ENCODE assay signal across 8 cellular contexts in the genomic region with DNA sequence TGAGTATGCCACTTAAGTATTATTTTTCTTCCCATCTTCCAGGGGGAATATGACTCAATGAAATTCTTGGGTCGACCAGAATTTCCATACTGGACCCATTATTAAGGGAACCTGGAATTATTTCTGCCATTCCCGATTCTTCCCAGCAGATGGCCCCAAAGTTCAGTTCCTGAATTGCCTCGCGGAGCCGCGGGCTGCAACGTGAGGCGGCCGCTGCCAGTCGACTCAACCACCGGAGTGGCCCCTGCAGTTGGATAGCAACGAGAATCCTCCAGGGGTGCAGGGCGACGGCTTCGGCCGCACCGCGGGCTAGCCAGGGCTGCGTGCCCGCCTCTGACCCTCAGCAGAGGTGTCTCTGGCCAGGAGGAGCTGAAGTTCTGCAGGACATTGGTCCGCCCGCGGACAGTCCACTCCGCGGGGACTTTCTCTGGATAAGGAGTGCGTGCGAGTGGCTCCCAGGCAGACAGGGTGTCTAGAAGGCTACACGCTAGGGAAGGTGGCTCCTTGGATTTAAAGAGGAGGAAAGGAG. TPM values are rescaled to one million over a fixed set of nuclear protein-coding genes. Genes with fewer than 3 reads are reported as not detected.
DNase-seq lines count a peak whose midpoint lies in the region; ATAC-seq and TF ChIP-seq lines count a peak whose summit lies in the region.

No MANE protein-coding gene starts in this region.

- POLR2A ChIA-PET in CD4-positive, alpha-beta memory T cell (lab: Charles Lee; ENCODE audit: partially characterized antibody), result interaction anchor here (1.1 to 2.2 kb wide), 8 partner anchors 12 to 266 kb away, joined by 3 to 20 read pairs (median 6); partner anchors contain the start of genes CEP128 and GTF2A1
- POLR2A ChIA-PET in HEK293 (lab: Yijun Ruan, JAX), result no interaction called here

- H3K36me3 ChIP-seq in CD4-positive, alpha-beta memory T cell (ENCODE audit: insufficient read depth, low read length), result no peaks in the 10 kb centered on the region
- H3K36me3 ChIP-seq in HEK293 (ENCODE audit: control insufficient read depth in 2 of 2, insufficient read depth in 1 of 2, low read length in 2 of 2) (no peaks in the 10 kb centered on the region), kidney epithelial cell (ENCODE audit: control insufficient read depth, insufficient read depth, low read length) (no peaks in the 10 kb centered on the region)

- peak overlapping the region; percentile 77 to 96 (median 88) for H3K4me3 Mint-ChIP-seq in CD4-positive, alpha-beta memory T cell
- peak overlapping the region; percentile 82 for H3K4me3 Mint-ChIP-seq in chondrocyte (ENCODE audit: unreplicated experiment)

- no peaks in the 10 kb centered on the region for H3K27me3 ChIP-seq in CD4-positive, alpha-beta memory T cell (ENCODE audit: insufficient read depth, low read length)
- peaks cover 6% of the 10 kb centered on the region for H3K27me3 ChIP-seq in kidney epithelial cell (ENCODE audit: control insufficient read depth, insufficient read depth, low read length)

- intact Hi-C loops in CD4-positive, alpha-beta memory T cell (cut with micrococcal nuclease), result loop anchor here (1.0 to 2.0 kb wide), 5 partner anchors 32 to 510 kb away; no protein-coding TSS in a partner anchor

- H3K36me3 Mint-ChIP-seq in CD4-positive, alpha-beta memory T cell, result peaks cover 3 to 4% of the 10 kb centered on the region in 2 donors
- no peaks in the 10 kb centered on the region for H3K36me3 Mint-ChIP-seq in chondrocyte (ENCODE audit: low read depth)

- H3K27me3 Mint-ChIP-seq in CD4-positive, alpha-beta memory T cell, result no peaks in the 10 kb centered on the region
- peaks cover 54% of the 10 kb centered on the region for H3K27me3 Mint-ChIP-seq in chondrocyte (ENCODE audit: low read depth)

- peak; percentile 65 to 77 (median 72) for DNase-seq in CD4-positive, alpha-beta memory T cell
- DNase-seq in NCI-H2171 treated with DMSO at 0.1 percent for 48 hours (lab: John Stamatoyannopoulos, UW) (peak; percentile 78), chondrocyte (ENCODE audit: low spot score) (no peak), kidney epithelial cell (ENCODE audit: low read depth) (no peak)
- peak; percentile 58 for DNase-seq in activated CD4-positive, alpha-beta T cell treated with anti-CD3 and anti-CD28 coated beads for 1 hour
- DNase-seq in stimulated activated CD4-positive, alpha-beta T cell treated with anti-CD3 and anti-CD28 coated beads, Interleukin-12 subunit alpha, Interleukin-12 subunit beta, amount 100 ng/mL, for 4 hours, result peak; percentile 68

- H3K27ac ChIP-seq in CD4-positive, alpha-beta memory T cell (ENCODE audit: low read depth, low read length), result no peak overlapping the region
- no peak overlapping the region; the same call in 1 of the 2 replicates for H3K27ac ChIP-seq in HEK293 (ENCODE audit: extremely low read depth, low read depth, low read length)

- TF ChIP-seq CTCF in HEK293 (tag by site-specific recombination; IDR thresholded peaks at IDR 0.05), result peak; percentile 60
- TF ChIP-seq CTCF in chondrocyte (IDR thresholded peaks at IDR 0.05), result peak; percentile 94
- TF ChIP-seq CTCF in kidney epithelial cell (IDR thresholded peaks at IDR 0.05; ENCODE audit: insufficient read depth, low read length, poor library complexity, severe bottlenecking), result peak; percentile 74

- peaks cover 0 to 2% (median 0%) of the 10 kb centered on the region in 8 donors for H3K9me3 Mint-ChIP-seq in CD4-positive, alpha-beta memory T cell
- no peaks in the 10 kb centered on the region for H3K9me3 Mint-ChIP-seq in chondrocyte (ENCODE audit: low read depth)

- peaks cover 35% of the 10 kb centered on the region for H3K4me1 ChIP-seq in CD4-positive, alpha-beta memory T cell (ENCODE audit: insufficient read depth, low read length)
- no peaks in the 10 kb centered on the region for H3K4me1 ChIP-seq in HEK293 (ENCODE audit: control insufficient read depth, insufficient read depth, low read length)

- no peaks in the 10 kb centered on the region for H3K9me3 ChIP-seq in CD4-positive, alpha-beta memory T cell (ENCODE audit: control insufficient read depth in 1 of 2, low read length in 2 of 2)
- H3K9me3 ChIP-seq in HEK293 (ENCODE audit: control insufficient read depth, insufficient read depth, low read depth, low read length), result no peaks in the 10 kb centered on the region

- H3K4me1 Mint-ChIP-seq in CD4-positive, alpha-beta memory T cell, result peaks cover 27 to 41% (median 33%) of the 10 kb centered on the region in 4 donors
- H3K4me1 Mint-ChIP-seq in chondrocyte (ENCODE audit: low read depth), result peaks cover 11% of the 10 kb centered on the region

- peak overlapping the region; percentile 12 to 72 (median 60) for H3K27ac Mint-ChIP-seq in CD4-positive, alpha-beta memory T cell
- no peak overlapping the region for H3K27ac Mint-ChIP-seq in chondrocyte (ENCODE audit: unreplicated experiment)

- ATAC-seq in HG02623 (IDR thresholded peaks at IDR 0.05; ENCODE audit: unreplicated experiment), result no peak

- H3K4me3 ChIP-seq in CD4-positive, alpha-beta memory T cell (ENCODE audit: low read length in 2 of 2), result peak overlapping the region; percentile 72 to 92
- H3K4me3 ChIP-seq in HEK293 (ENCODE audit: low read depth, low read length) (peak overlapping the region; percentile 55), kidney epithelial cell (ENCODE audit: low read depth, low read length) (peak overlapping the region; percentile 44)

- CTCF ChIA-PET in CD4-positive, alpha-beta memory T cell (lab: Charles Lee; ENCODE audit: partially characterized antibody), result interaction anchor here (0.9 to 11.6 kb wide), 18 partner anchors 12 to 566 kb away, joined by 3 to 285 read pairs (median 6); partner anchors contain the start of gene CEP128
- CTCF ChIA-PET in HEK293 (lab: Yijun Ruan, JAX), result interaction anchor here (0.5 to 5.3 kb wide), 14 partner anchors 8 to 510 kb away, joined by 3 to 41 read pairs (median 4); partner anchors contain the start of gene CEP128

TF ChIP-seq in HEK293, 187 proteins besides CTCF, POLR2A, EP300 and RAD21 (continues in another document):
- TF ChIP-seq GFI1B (tag by site-specific recombination; IDR thresholded peaks at IDR 0.05) (no peak), ZEB2 (tag by site-specific recombination; IDR thresholded peaks at IDR 0.05) (no peak), ZNF354C (tag by site-specific recombination; IDR thresholded peaks at IDR 0.05; ENCODE audit: borderline replicate concordance, low read depth) (no peak), ZNF114 (tag by site-specific recombination; IDR thresholded peaks at IDR 0.05) (no peak), ZSCAN18 (tag by site-specific recombination; IDR thresholded peaks at IDR 0.05) (no peak)
- TF ChIP-seq, protein P1, sequence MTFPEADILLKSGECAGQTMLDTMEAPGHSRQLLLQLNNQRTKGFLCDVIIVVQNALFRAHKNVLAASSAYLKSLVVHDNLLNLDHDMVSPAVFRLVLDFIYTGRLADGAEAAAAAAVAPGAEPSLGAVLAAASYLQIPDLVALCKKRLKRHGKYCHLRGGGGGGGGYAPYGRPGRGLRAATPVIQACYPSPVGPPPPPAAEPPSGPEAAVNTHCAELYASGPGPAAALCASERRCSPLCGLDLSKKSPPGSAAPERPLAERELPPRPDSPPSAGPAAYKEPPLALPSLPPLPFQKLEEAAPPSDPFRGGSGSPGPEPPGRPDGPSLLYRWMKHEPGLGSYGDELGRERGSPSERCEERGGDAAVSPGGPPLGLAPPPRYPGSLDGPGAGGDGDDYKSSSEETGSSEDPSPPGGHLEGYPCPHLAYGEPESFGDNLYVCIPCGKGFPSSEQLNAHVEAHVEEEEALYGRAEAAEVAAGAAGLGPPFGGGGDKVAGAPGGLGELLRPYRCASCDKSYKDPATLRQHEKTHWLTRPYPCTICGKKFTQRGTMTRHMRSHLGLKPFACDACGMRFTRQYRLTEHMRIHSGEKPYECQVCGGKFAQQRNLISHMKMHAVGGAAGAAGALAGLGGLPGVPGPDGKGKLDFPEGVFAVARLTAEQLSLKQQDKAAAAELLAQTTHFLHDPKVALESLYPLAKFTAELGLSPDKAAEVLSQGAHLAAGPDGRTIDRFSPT (tag by site-specific recombination; IDR thresholded peaks at IDR 0.05), result no peak

RNA-seq across cellular contexts. Expression of gene TSHR, which starts 0.6 kb away (rescaled TPM):
- under 1 TPM; 0.30 to 0.84 TPM for total RNA-seq in CD4-positive, alpha-beta memory T cell
- under 1 TPM in 1 of 2 donors, not detected in 1; 0.09 TPM for polyA plus RNA-seq in CD4-positive, alpha-beta memory T cell
- total RNA-seq in chondrocyte (0.51 TPM in 1 of 3 replicates, not detected in the others), kidney epithelial cell (not detected in 2 replicates)

RNA-seq across cellular contexts. Expression of gene CEP128, which starts 13.3 kb away (rescaled TPM):
- total RNA-seq in CD4-positive, alpha-beta memory T cell, result 10 to 100 TPM; 20.1 to 21.6 TPM
- polyA plus RNA-seq in CD4-positive, alpha-beta memory T cell, result 1 to 10 TPM; 2.9 to 9.3 TPM
- total RNA-seq in chondrocyte (2.7 to 7.8 TPM (median 3.5 TPM) in 3 replicates), kidney epithelial cell (1.7 and 4.2 TPM in 2 replicates)

Comparison
In these comparisons a context has a peak if more than half of its experiments do, and no peak if none do; other contexts are left out.
1. DNase-seq: peak in CD4-positive, alpha-beta memory T cell (5 of 5), NCI-H2171 treated with DMSO at 0.1 percent for 48 hours (single experiment), activated CD4-positive, alpha-beta T cell treated with anti-CD3 and anti-CD28 coated beads for 1 hour (single experiment) and stimulated activated CD4-positive, alpha-beta T cell treated with anti-CD3 and anti-CD28 coated beads, Interleukin-12 subunit alpha, Interleukin-12 subunit beta, amount 100 ng/mL, for 4 hours (single experiment); none in chondrocyte (single experiment) and kidney epithelial cell (single experiment).
2. Peak in every context shown above with its lines, with median percentiles within 50 percentile points of each other: H3K4me3 ChIP-seq and CTCF ChIP-seq.